In the genomic region with DNA sequence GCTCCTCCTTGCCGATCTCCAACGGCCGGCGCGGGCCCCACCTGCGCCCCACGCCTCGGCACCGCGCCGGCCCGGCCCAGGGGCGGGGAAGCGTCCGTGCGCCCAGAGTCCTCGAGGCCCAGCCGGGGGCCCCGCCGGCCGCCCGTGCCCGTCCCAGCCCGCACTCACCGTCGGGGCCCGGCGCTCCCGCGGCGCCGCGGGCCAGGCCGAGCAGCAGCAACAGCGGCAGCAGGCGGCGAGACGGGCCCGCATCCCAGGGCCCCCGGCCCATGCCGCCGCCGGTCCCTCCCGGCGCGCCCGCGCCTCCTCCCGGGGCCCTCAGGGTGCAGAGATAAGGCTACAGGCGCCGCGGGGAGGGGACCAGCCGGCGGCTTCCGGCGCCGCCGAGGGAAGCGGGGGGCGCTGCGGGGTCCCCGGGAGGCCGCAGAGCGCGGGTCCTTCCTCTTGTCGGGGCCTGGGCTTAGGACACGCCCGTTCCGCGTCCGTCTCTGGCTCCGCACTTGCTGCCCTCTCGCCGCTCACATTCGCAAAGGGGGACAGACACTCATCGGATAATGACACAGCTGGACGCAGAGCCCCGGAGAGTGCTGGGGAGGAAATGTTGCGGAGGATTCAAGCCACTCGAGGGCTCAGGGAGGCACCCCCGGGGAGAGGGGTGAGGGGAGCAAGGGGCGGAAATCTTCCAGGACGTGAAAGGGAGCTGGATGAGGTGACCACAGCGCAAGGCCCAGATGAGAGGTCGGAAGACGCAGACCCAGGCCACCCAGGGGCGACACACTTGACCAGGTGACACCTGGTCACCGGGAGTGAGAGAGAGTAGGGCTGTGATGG, we compare ENCODE assay signal across 8 cellular contexts. TPM values are rescaled to one million over a fixed set of nuclear protein-coding genes. Genes with fewer than 3 reads are reported as not detected.
A peak's percentile ranks its signal among the peaks of the same experiment; 100 is the strongest.
DNase-seq lines count a peak whose midpoint lies in the region; ATAC-seq and TF ChIP-seq lines count a peak whose summit lies in the region.

A gene (minus strand): TSS at position 333 of the 831 bp plus-strand sequence. CDS start 62 bp downstream, at position 271.

- in situ Hi-C loops in GM18951 (cut with MboI; ENCODE audit: low sequenced_read_pairs, unreplicated experiment): no loop called here
- in situ Hi-C loops in astrocyte of the spinal cord (cut with HindIII; ENCODE audit: low sequenced_read_pairs): no loop called here
- in situ Hi-C loops in G401 (cut with HindIII; ENCODE audit: low sequenced_read_pairs): no loop called here

- H3K9me3 Mint-ChIP-seq in CD4-positive, alpha-beta T cell: no peaks in the 10 kb centered on the region

- CTCF ChIA-PET in CD4-positive, alpha-beta T cell (lab: Charles Lee): no interaction called here
- CTCF ChIA-PET in RWPE1 (lab: Yijun Ruan, JAX): no interaction called here

- peaks cover 3% of the 10 kb centered on the region for H3K4me1 ChIP-seq in iPS-18a (ENCODE audit: control insufficient read depth, low read depth, low read length)
- peaks cover 5 to 11% (median 5%) of the 10 kb centered on the region in 3 donors for H3K4me1 ChIP-seq in skeletal muscle tissue (ENCODE audit: control insufficient read depth in 3 of 3, insufficient read depth in 3 of 3, low read length in 3 of 3)

- peak in 8 of 10 experiments; percentile 3 to 43 (median 18) for DNase-seq in CD4-positive, alpha-beta T cell
- DNase-seq in RWPE1 (ENCODE audit: low spot score) (peak; percentile 57), astrocyte of the spinal cord (ENCODE audit: low read depth, low spot score) (no peak), G401 (ENCODE audit: low spot score) (no peak)

- H3K4me3 ChIP-seq in astrocyte of the spinal cord (ENCODE audit: low read depth, low read length) (peak within 1 kb of the TSS; percentile 47), iPS-18a (ENCODE audit: low read length) (peak within 1 kb of the TSS; percentile 75), skeletal muscle tissue (ENCODE audit: low read length in 3 of 3) (peak within 1 kb of the TSS; percentile 59 to 69 (median 63))

- ATAC-seq in CD4-positive, alpha-beta T cell (ENCODE audit: poor library complexity): peak; percentile 37
- peak; percentile 29 for ATAC-seq in HG03097 (IDR thresholded peaks at IDR 0.05; ENCODE audit: low FRiP score, unreplicated experiment)

- H3K27me3 ChIP-seq in CD4-positive, alpha-beta T cell (ENCODE audit: control insufficient read depth, insufficient read depth, low read length): no peaks in the 10 kb centered on the region
- peaks cover 34% of the 10 kb centered on the region for H3K27me3 ChIP-seq in iPS-18a (ENCODE audit: control insufficient read depth, insufficient read depth, low read length)
- H3K27me3 ChIP-seq in skeletal muscle tissue (ENCODE audit: control insufficient read depth in 3 of 3, insufficient read depth in 3 of 3, low read length in 3 of 3): peaks cover 0 to 17% (median 4%) of the 10 kb centered on the region in 3 donors

- no peaks in the 10 kb centered on the region for H3K27me3 Mint-ChIP-seq in CD4-positive, alpha-beta T cell

- H3K4me3 Mint-ChIP-seq in CD4-positive, alpha-beta T cell: peak within 1 kb of the TSS; percentile 89

- H3K36me3 Mint-ChIP-seq in CD4-positive, alpha-beta T cell (ENCODE audit: low read depth): no peaks in the 10 kb centered on the region

- H3K4me1 Mint-ChIP-seq in CD4-positive, alpha-beta T cell (ENCODE audit: low read depth): peaks cover 81% of the 10 kb centered on the region

- no peak for TF ChIP-seq CTCF in CD4-positive, alpha-beta T cell (IDR thresholded peaks at IDR 0.05)
- TF ChIP-seq CTCF in RWPE1 (conservative IDR thresholded peaks at IDR 0.05; ENCODE audit: low read depth) (no peak), astrocyte of the spinal cord (IDR thresholded peaks at IDR 0.05; ENCODE audit: low read depth, low read length) (no peak)

- peak within 1 kb of the TSS; percentile 87 for H3K27ac Mint-ChIP-seq in CD4-positive, alpha-beta T cell

- H3K36me3 ChIP-seq in iPS-18a (ENCODE audit: control insufficient read depth, low read depth, low read length): no peaks in the 10 kb centered on the region
- H3K36me3 ChIP-seq in skeletal muscle tissue (ENCODE audit: control insufficient read depth in 3 of 3, insufficient read depth in 3 of 3, low read length in 3 of 3): no peaks in the 10 kb centered on the region

- H3K9ac ChIP-seq in iPS-18a (ENCODE audit: low read length): no peak within 1 kb of the TSS
- H3K9ac ChIP-seq in skeletal muscle tissue (ENCODE audit: low read depth in 1 of 3, low read length in 3 of 3): peak within 1 kb of the TSS in 2 of 3 donors; percentile 43 to 64

- POLR2A ChIA-PET in CD4-positive, alpha-beta T cell (lab: Charles Lee): interaction anchor here (0.7 to 3.6 kb wide), 10 partner anchors 9 to 311 kb away, joined by 3 to 33 read pairs (median 4); a partner anchor contains a TSS
- POLR2A ChIA-PET in RWPE1 (lab: Yijun Ruan, JAX; ENCODE audit: low non-redundant PET): interaction anchor here (0.6 to 0.7 kb wide), 4 partner anchors 11 to 1020 kb away, joined by 3 read pairs; no protein-coding TSS in a partner anchor

- H3K27ac ChIP-seq in CD4-positive, alpha-beta T cell (ENCODE audit: low read depth, low read length): peak within 1 kb of the TSS; percentile 17
- H3K27ac ChIP-seq in RWPE1: peak within 1 kb of the TSS; percentile 59
- no peak within 1 kb of the TSS for H3K27ac ChIP-seq in iPS-18a (ENCODE audit: low read length)
- no peak within 1 kb of the TSS for H3K27ac ChIP-seq in skeletal muscle tissue (ENCODE audit: low read depth, low read length)

- intact Hi-C loops in CD4-positive, alpha-beta T cell (cut with DNase I, micrococcal nuclease): loop anchor here (1.0 to 10.0 kb wide), 3 partner anchors 50 to 159 kb away; a partner anchor contains a TSS

- no peaks in the 10 kb centered on the region for H3K9me3 ChIP-seq in CD4-positive, alpha-beta T cell (ENCODE audit: control insufficient read depth, low read length)
- H3K9me3 ChIP-seq in iPS-18a (ENCODE audit: control insufficient read depth, low read depth, low read length) (no peaks in the 10 kb centered on the region), skeletal muscle tissue (ENCODE audit: control insufficient read depth in 3 of 3, low read length in 3 of 3) (no peaks in the 10 kb centered on the region)

- TF ChIP-seq POLR2A in GM18951 (IDR thresholded peaks at IDR 0.05; ENCODE audit: extremely low read depth, insufficient read depth, insufficient read length): peak; percentile 47

RNA-seq across cellular contexts. Expression of the gene that starts here (rescaled TPM):
- total RNA-seq in CD4-positive, alpha-beta T cell: 1 to 10 TPM; 5.3 to 5.4 TPM
- total RNA-seq in skeletal muscle tissue: 22.4 TPM
- 5.2 and 6.1 TPM in 2 replicates for total RNA-seq in G401 (2014; rRNA removed; shearing (Covaris generic))

Comparison
In these comparisons a context has a peak if more than half of its experiments do, and no peak if none do; other contexts are left out.
1. DNase-seq: peak in CD4-positive, alpha-beta T cell (8 of 10) and RWPE1 (single experiment); none in astrocyte of the spinal cord (single experiment) and G401 (single experiment).
2. H3K27ac ChIP-seq: peak in CD4-positive, alpha-beta T cell (single experiment) and RWPE1 (single experiment); none in iPS-18a (single experiment) and skeletal muscle tissue (single experiment).
3. Peak in every context shown above with its lines, with median percentiles within 50 percentile points of each other: H3K4me3 ChIP-seq.